Comparison of ENCODE assay signal across 23 cellular contexts in genomic region chr3:186719945-186720739, GRCh38. TPM values are rescaled to one million over a fixed set of nuclear protein-coding genes. Genes with fewer than 3 reads are reported as not detected.
"Had no signal": no experiment of that assay in that cellular context is flagged by ENCODE, and none has a peak within 500 bp of the region (broad histone marks: within the 10 kb centered on the region; RNA-seq: fewer than 3 reads in every experiment).

No MANE protein-coding gene starts in this region.

- H3K9me3 ChIP-seq: lower lobe of right lung, thoracic aorta, upper lobe of left lung had no signal

- ATAC-seq: foreskin keratinocyte; lower lobe of right lung; naive thymus-derived CD4-positive, alpha-beta T cell had no signal

- H3K4me3 ChIP-seq: coronary artery, lower lobe of right lung, thoracic aorta, upper lobe of left lung had no signal

- H3K4me1 ChIP-seq: foreskin keratinocyte, lower lobe of right lung, upper lobe of left lung had no signal

- H3K36me3 ChIP-seq: lower lobe of right lung, thoracic aorta, upper lobe of left lung had no signal

- H3K27ac ChIP-seq: coronary artery, epithelial cell of prostate, foreskin keratinocyte, lower lobe of right lung, thoracic aorta, upper lobe of left lung had no signal

- DNase-seq: activated CD4-positive, alpha-beta memory T cell treated with anti-CD3 and anti-CD28 coated beads, Interleukin-2, amount 10 ng/mL, durations not matched to agents 7 days and 5 days; activated CD4-positive, alpha-beta T cell treated with anti-CD3 and anti-CD28 coated beads, Interleukin-2, amount 10 ng/mL, durations not matched to agents 24 days and 14 days; activated effector memory CD4-positive, alpha-beta T cell treated with anti-CD3 and anti-CD28 coated beads, Interleukin-2, amount 50 U/mL, for 16 hours; activated naive CD4-positive, alpha-beta T cell treated with anti-CD3 and anti-CD28 coated beads, Interleukin-2, amount 10 ng/mL, durations not matched to agents 7 days and 5 days; amygdala; cerebellar nuclear complex; endodermal cell; foreskin keratinocyte; lower lobe of right lung; naive thymus-derived CD4-positive, alpha-beta T cell; occipital lobe; posterior cingulate gyrus; stimulated activated CD4-positive, alpha-beta T cell treated with anti-CD3 and anti-CD28 coated beads, Interleukin-4, amount 100 ng/mL, for 24 hours; stimulated activated naive CD4-positive, alpha-beta T cell treated with Interleukin-2 at 50 U/mL for 16 hours; T1000; upper lobe of left lung had no signal

- H3K27me3 ChIP-seq: foreskin keratinocyte, upper lobe of left lung had no signal

RNA-seq across cellular contexts. Expression of gene KNG1, which starts 3.0 kb away (rescaled TPM):
- total RNA-seq: activated CD4-positive, alpha-beta memory T cell treated with anti-CD3 and anti-CD28 coated beads, Interleukin-2, amount 10 ng/mL, durations not matched to agents 7 days and 5 days; activated CD4-positive, alpha-beta T cell treated with anti-CD3 and anti-CD28 coated beads, Interleukin-2, amount 10 ng/mL, durations not matched to agents 24 days and 14 days; bronchial epithelial cell; endodermal cell; fibroblast of lung; foreskin keratinocyte; glomerular endothelial cell; lower lobe of right lung; naive thymus-derived CD4-positive, alpha-beta T cell; neural crest cell; occipital lobe; thoracic aorta had no signal
- polyA plus RNA-seq: fibroblast of lung; foreskin keratinocyte; naive thymus-derived CD4-positive, alpha-beta T cell had no signal

RNA-seq across cellular contexts. Expression of gene HRG, which starts 54.3 kb away (rescaled TPM):
- total RNA-seq: activated CD4-positive, alpha-beta memory T cell treated with anti-CD3 and anti-CD28 coated beads, Interleukin-2, amount 10 ng/mL, durations not matched to agents 7 days and 5 days; activated CD4-positive, alpha-beta T cell treated with anti-CD3 and anti-CD28 coated beads, Interleukin-2, amount 10 ng/mL, durations not matched to agents 24 days and 14 days; bronchial epithelial cell; endodermal cell; fibroblast of lung; glomerular endothelial cell; lower lobe of right lung; naive thymus-derived CD4-positive, alpha-beta T cell; neural crest cell; occipital lobe; thoracic aorta had no signal
- polyA plus RNA-seq: fibroblast of lung; foreskin keratinocyte; naive thymus-derived CD4-positive, alpha-beta T cell had no signal
